Comparison of ENCODE assay signal across 30 cellular contexts in the genomic region with DNA sequence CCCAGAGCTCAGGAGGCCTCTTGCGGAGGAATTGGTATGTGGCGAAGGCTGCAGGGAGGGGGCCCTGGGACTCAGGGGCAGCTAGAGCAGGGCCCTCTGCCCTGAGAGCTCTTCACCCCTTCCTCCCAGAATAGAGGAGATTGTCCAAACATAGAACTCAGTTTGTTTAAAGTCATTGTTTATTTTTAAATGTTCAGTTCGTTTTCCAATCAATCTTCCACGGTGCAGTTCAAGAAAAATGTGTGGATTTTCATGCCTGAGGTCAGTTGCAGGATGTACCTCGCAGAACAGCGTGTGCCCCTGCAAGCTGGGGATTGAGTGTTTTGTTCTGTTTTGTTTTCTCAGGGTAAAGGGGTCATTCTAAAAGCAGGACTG. TPM values are rescaled to one million over a fixed set of nuclear protein-coding genes. Genes with fewer than 3 reads are reported as not detected.
DNase-seq lines count a peak whose midpoint lies in the region; ATAC-seq and TF ChIP-seq lines count a peak whose summit lies in the region.
"Had no signal": no experiment of that assay in that cellular context is flagged by ENCODE, and none has a peak within 500 bp of the region (broad histone marks: within the 10 kb centered on the region; RNA-seq: fewer than 3 reads in every experiment).

No MANE protein-coding gene starts in this region.

- no peaks in the 10 kb centered on the region for H3K27me3 Mint-ChIP-seq in activated B cell treated with CpG ODN at 0.5 μM for 24 hours
- H3K27me3 Mint-ChIP-seq in progenitor cell of endocrine pancreas = no peaks in the 10 kb centered on the region
- H3K27me3 Mint-ChIP-seq: CD8-positive, alpha-beta memory T cell had no signal

- ATAC-seq in activated B cell treated with CpG ODN at 0.5 μM for 24 hours (ENCODE audit: low read depth) (no peak), GM19395 (IDR thresholded peaks at IDR 0.05; ENCODE audit: unreplicated experiment) (no peak), HG03039 (IDR thresholded peaks at IDR 0.05; ENCODE audit: unreplicated experiment) (no peak)
- ATAC-seq: HCT116, left ventricle myocardium superior had no signal

- peak overlapping the region; percentile 44 for H3K27ac ChIP-seq in C4-2B
- H3K27ac ChIP-seq: adrenal gland, coronary artery, SJSA1, thoracic aorta had no signal

- DNase-seq in activated B cell treated with CpG ODN at 0.5 μM for 24 hours = no peak
- DNase-seq in iris pigment epithelial cell (ENCODE audit: low read depth) = peak; percentile 26
- DNase-seq in progenitor cell of endocrine pancreas (ENCODE audit: low spot score, unreplicated experiment) = no peak
- no peak for DNase-seq in NCI-H1105 (lab: John Stamatoyannopoulos, UW)
- no peak for DNase-seq in pons (ENCODE audit: low spot score)
- DNase-seq: activated CD4-positive, alpha-beta T cell treated with anti-CD3 and anti-CD28 coated beads, Interleukin-2, amount 50 U/mL, for 4 hours; activated CD4-positive, CD25-positive, alpha-beta regulatory T cell; activated CD8-positive, alpha-beta memory T cell treated with anti-CD3 and anti-CD28 coated beads, Interleukin-2, amount 50 U/mL, for 4 hours; activated naive CD4-positive, alpha-beta T cell treated with anti-CD3 and anti-CD28 coated beads for 36 hours; AML-193; CD8-positive, alpha-beta memory T cell; left ventricle myocardium superior; mucosa of descending colon; NCI-H1417; NCI-H2029 treated with DMSO at 0.1 percent for 48 hours; NCI-H2227 treated with DMSO at 0.1 percent for 48 hours; sigmoid colon; stimulated activated CD4-positive, alpha-beta T cell treated with anti-CD3 and anti-CD28 coated beads, Interleukin-4, amount 100 ng/mL, for 4 hours; stimulated activated naive CD4-positive, alpha-beta T cell had no signal

- H3K4me1 Mint-ChIP-seq in activated B cell treated with CpG ODN at 0.5 μM for 24 hours = peaks cover 33% of the 10 kb centered on the region
- H3K4me1 Mint-ChIP-seq in progenitor cell of endocrine pancreas (ENCODE audit: low read depth) = peaks cover 45% of the 10 kb centered on the region
- H3K4me1 Mint-ChIP-seq: CD8-positive, alpha-beta memory T cell had no signal

- POLR2A ChIA-PET in activated B cell treated with CpG ODN at 0.5 μM for 24 hours (lab: Charles Lee) = interaction anchor here (0.9 to 1.5 kb wide), 7 partner anchors 36 to 436 kb away, joined by 3 to 7 read pairs (median 5); a partner anchor contains a TSS

- H3K27ac Mint-ChIP-seq in activated B cell treated with CpG ODN at 0.5 μM for 24 hours (peak overlapping the region; percentile 81), progenitor cell of endocrine pancreas (peak overlapping the region; percentile 79)
- H3K27ac Mint-ChIP-seq: activated naive CD4-positive, alpha-beta T cell treated with anti-CD3 and anti-CD28 coated beads for 36 hours; activated T-helper 1 cell treated with anti-CD3 and anti-CD28 coated beads, Interleukin-12 subunit alpha, Interleukin-12 subunit beta, Interleukin-2, Interleukin-4 antibody, amounts not matched to agents 30 ng/mL and 10 ng/mL and 1 ng/mL, durations not matched to agents 14 hours and 24 hours and 36 hours; CD8-positive, alpha-beta memory T cell had no signal

- H3K4me3 Mint-ChIP-seq in activated B cell treated with CpG ODN at 0.5 μM for 24 hours = no peak overlapping the region
- no peak overlapping the region for H3K4me3 Mint-ChIP-seq in progenitor cell of endocrine pancreas (ENCODE audit: low read depth)
- H3K4me3 Mint-ChIP-seq: activated naive CD4-positive, alpha-beta T cell treated with anti-CD3 and anti-CD28 coated beads for 36 hours; activated T-helper 1 cell treated with anti-CD3 and anti-CD28 coated beads, Interleukin-12 subunit alpha, Interleukin-12 subunit beta, Interleukin-2, Interleukin-4 antibody, amounts not matched to agents 30 ng/mL and 10 ng/mL and 1 ng/mL, durations not matched to agents 14 hours and 24 hours and 36 hours; CD8-positive, alpha-beta memory T cell; neural crest cell had no signal

- H3K36me3 Mint-ChIP-seq in activated B cell treated with CpG ODN at 0.5 μM for 24 hours (ENCODE audit: low read depth) (no peaks in the 10 kb centered on the region), progenitor cell of endocrine pancreas (ENCODE audit: insufficient read depth) (peaks cover 4% of the 10 kb centered on the region)
- H3K36me3 Mint-ChIP-seq: CD8-positive, alpha-beta memory T cell had no signal

- H3K9me3 Mint-ChIP-seq in activated B cell treated with CpG ODN at 0.5 μM for 24 hours (no peaks in the 10 kb centered on the region), progenitor cell of endocrine pancreas (ENCODE audit: low read depth) (peaks cover 1% of the 10 kb centered on the region)
- H3K9me3 Mint-ChIP-seq: activated naive CD4-positive, alpha-beta T cell treated with anti-CD3 and anti-CD28 coated beads for 36 hours; activated T-helper 1 cell treated with anti-CD3 and anti-CD28 coated beads, Interleukin-12 subunit alpha, Interleukin-12 subunit beta, Interleukin-2, Interleukin-4 antibody, amounts not matched to agents 30 ng/mL and 10 ng/mL and 1 ng/mL, durations not matched to agents 14 hours and 24 hours and 36 hours; CD8-positive, alpha-beta memory T cell had no signal

- CTCF ChIA-PET in activated B cell treated with CpG ODN at 0.5 μM for 24 hours (lab: Charles Lee) = interaction anchor here (0.6 to 2.5 kb wide), 3 partner anchors 10 to 23 kb away, joined by 3 to 12 read pairs (median 4); no protein-coding TSS in a partner anchor

- intact Hi-C loops in activated B cell treated with CpG ODN at 0.5 μM for 24 hours (cut with micrococcal nuclease) = loop anchor here (1.0 kb wide), 1 partner anchor 37 kb away; a partner anchor contains a TSS

- no peak for TF ChIP-seq CTCF in C4-2B (conservative IDR thresholded peaks at IDR 0.05)
- no peak for TF ChIP-seq CTCF in activated B cell treated with CpG ODN at 0.5 μM for 24 hours (IDR thresholded peaks at IDR 0.05)
- no peak for TF ChIP-seq CTCF in progenitor cell of endocrine pancreas (IDR thresholded peaks at IDR 0.05; ENCODE audit: unreplicated experiment)

RNA-seq across cellular contexts. Expression of a gene that starts 37.2 kb away (rescaled TPM):
- total RNA-seq in activated B cell treated with CpG ODN at 0.5 μM for 24 hours (19.0 TPM in 2 replicates), progenitor cell of endocrine pancreas (20.3 and 24.6 TPM in 2 replicates)

RNA-seq across cellular contexts. Expression of a gene that starts 37.4 kb away (rescaled TPM):
- 125 and 139 TPM in 2 replicates for total RNA-seq in activated B cell treated with CpG ODN at 0.5 μM for 24 hours
- 106 and 109 TPM in 2 replicates for total RNA-seq in progenitor cell of endocrine pancreas

RNA-seq across cellular contexts. Expression of a gene that starts 51.7 kb away (rescaled TPM):
- total RNA-seq in activated B cell treated with CpG ODN at 0.5 μM for 24 hours = not detected in 2 replicates
- total RNA-seq in progenitor cell of endocrine pancreas = 5.4 and 5.9 TPM in 2 replicates
- total RNA-seq: A172; activated naive CD4-positive, alpha-beta T cell treated with anti-CD3 and anti-CD28 coated beads for 36 hours; activated T-helper 1 cell treated with anti-CD3 and anti-CD28 coated beads, Interleukin-12 subunit alpha, Interleukin-12 subunit beta, Interleukin-2, Interleukin-4 antibody, amounts not matched to agents 30 ng/mL and 10 ng/mL and 1 ng/mL, durations not matched to agents 14 hours and 24 hours and 36 hours; adrenal gland; CD8-positive, alpha-beta memory T cell; left ventricle myocardium superior; neural crest cell; sigmoid colon; SJSA1 had no signal
